ENCODE assay signal across 2 cellular contexts in the genomic region with DNA sequence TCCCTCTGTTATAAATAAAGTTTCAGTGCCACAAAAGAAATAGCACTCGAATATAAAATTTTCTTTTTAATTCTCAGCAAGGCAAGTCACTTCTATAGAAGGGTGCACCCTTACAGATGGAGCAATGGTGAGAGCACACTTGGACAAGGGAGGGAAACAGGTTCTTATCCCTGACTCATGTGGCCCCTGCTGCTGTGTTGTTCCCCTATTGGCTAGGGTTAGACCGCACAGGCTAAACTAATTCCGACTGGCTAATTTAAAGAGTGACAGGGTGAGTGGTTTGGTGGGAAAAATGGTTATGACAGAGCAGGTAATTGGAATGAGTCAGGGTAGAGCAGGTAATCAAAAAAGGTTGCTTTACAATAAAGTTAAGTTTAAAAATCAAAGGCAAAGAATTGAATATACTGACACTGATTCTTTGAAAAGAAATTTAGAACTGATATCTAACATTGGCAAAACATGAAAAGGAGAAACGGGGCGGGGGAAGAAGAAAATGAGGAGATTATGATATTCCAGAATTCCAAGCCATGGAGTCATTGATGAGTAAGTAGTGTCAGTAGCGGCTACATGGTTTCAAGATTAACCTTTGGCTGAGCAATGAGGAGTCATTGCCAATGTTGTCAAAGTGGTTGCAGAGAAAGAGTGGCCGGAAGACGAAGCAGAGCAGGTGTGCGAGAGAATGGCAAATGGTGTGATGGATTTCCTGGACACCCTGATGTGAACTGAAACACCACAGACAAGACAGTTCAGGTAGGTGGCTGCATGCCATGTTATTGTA.
A peak's percentile ranks its signal among the peaks of the same experiment; 100 is the strongest.
TF ChIP-seq lines count a peak whose summit lies in the region.

No MANE protein-coding gene starts in this region.

TF ChIP-seq in SK-N-SH, 30 proteins besides CTCF, POLR2A, EP300 and RAD21 (continued from another document):
- TF ChIP-seq, protein P1, sequence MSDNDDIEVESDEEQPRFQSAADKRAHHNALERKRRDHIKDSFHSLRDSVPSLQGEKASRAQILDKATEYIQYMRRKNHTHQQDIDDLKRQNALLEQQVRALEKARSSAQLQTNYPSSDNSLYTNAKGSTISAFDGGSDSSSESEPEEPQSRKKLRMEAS (IDR thresholded peaks at IDR 0.05; ENCODE audit: low read depth) = no peak
- peak; percentile 8; the same call in 1 of the 2 replicates for TF ChIP-seq TCF12 (IDR thresholded peaks at IDR 0.05)
- TF ChIP-seq RFX5 (IDR thresholded peaks at IDR 0.05; ENCODE audit: low read length) = no peak
- TF ChIP-seq CHD2 (IDR thresholded peaks at IDR 0.05; ENCODE audit: low read length, partially characterized antibody) = no peak
- no peak for TF ChIP-seq GABPA (IDR thresholded peaks at IDR 0.05; ENCODE audit: low read depth)
- TF ChIP-seq, protein P2, sequence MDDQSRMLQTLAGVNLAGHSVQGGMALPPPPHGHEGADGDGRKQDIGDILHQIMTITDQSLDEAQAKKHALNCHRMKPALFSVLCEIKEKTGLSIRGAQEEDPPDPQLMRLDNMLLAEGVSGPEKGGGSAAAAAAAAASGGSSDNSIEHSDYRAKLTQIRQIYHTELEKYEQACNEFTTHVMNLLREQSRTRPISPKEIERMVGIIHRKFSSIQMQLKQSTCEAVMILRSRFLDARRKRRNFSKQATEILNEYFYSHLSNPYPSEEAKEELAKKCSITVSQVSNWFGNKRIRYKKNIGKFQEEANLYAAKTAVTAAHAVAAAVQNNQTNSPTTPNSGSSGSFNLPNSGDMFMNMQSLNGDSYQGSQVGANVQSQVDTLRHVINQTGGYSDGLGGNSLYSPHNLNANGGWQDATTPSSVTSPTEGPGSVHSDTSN (IDR thresholded peaks at IDR 0.05) = 0 out of 2 replicates have a peak, but pooled peaks have one; percentile 20
- TF ChIP-seq, protein P3, sequence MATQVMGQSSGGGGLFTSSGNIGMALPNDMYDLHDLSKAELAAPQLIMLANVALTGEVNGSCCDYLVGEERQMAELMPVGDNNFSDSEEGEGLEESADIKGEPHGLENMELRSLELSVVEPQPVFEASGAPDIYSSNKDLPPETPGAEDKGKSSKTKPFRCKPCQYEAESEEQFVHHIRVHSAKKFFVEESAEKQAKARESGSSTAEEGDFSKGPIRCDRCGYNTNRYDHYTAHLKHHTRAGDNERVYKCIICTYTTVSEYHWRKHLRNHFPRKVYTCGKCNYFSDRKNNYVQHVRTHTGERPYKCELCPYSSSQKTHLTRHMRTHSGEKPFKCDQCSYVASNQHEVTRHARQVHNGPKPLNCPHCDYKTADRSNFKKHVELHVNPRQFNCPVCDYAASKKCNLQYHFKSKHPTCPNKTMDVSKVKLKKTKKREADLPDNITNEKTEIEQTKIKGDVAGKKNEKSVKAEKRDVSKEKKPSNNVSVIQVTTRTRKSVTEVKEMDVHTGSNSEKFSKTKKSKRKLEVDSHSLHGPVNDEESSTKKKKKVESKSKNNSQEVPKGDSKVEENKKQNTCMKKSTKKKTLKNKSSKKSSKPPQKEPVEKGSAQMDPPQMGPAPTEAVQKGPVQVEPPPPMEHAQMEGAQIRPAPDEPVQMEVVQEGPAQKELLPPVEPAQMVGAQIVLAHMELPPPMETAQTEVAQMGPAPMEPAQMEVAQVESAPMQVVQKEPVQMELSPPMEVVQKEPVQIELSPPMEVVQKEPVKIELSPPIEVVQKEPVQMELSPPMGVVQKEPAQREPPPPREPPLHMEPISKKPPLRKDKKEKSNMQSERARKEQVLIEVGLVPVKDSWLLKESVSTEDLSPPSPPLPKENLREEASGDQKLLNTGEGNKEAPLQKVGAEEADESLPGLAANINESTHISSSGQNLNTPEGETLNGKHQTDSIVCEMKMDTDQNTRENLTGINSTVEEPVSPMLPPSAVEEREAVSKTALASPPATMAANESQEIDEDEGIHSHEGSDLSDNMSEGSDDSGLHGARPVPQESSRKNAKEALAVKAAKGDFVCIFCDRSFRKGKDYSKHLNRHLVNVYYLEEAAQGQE (IDR thresholded peaks at IDR 0.05; ENCODE audit: low read depth, low read length) = no peak
- no peak for TF ChIP-seq RCOR1 (IDR thresholded peaks at IDR 0.05; ENCODE audit: low read length)
- 0 out of 2 replicates have a peak, but pooled peaks have one; percentile 8 for TF ChIP-seq RXRA (IDR thresholded peaks at IDR 0.05; ENCODE audit: borderline replicate concordance, low read depth)
- TF ChIP-seq GATA2 (CRISPR knock-in tag; IDR thresholded peaks at IDR 0.05) = no peak
- TF ChIP-seq MXI1 (IDR thresholded peaks at IDR 0.05; ENCODE audit: low read depth, low read length) = no peak
- TF ChIP-seq EZH2phosphoT487 (IDR thresholded peaks at IDR 0.05; ENCODE audit: borderline replicate concordance, low read depth) = no peak
- TF ChIP-seq, protein P4, sequence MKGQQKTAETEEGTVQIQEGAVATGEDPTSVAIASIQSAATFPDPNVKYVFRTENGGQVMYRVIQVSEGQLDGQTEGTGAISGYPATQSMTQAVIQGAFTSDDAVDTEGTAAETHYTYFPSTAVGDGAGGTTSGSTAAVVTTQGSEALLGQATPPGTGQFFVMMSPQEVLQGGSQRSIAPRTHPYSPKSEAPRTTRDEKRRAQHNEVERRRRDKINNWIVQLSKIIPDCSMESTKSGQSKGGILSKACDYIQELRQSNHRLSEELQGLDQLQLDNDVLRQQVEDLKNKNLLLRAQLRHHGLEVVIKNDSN (IDR thresholded peaks at IDR 0.05; ENCODE audit: borderline replicate concordance, low read depth) = no peak
- no peak for TF ChIP-seq MEF2A (IDR thresholded peaks at IDR 0.05; ENCODE audit: borderline replicate concordance, low read depth)
- no peak for TF ChIP-seq TAF1 (IDR thresholded peaks at IDR 0.05; ENCODE audit: borderline replicate concordance, low read depth, low read length)
- no peak for TF ChIP-seq SMC3 (IDR thresholded peaks at IDR 0.05; ENCODE audit: low read depth, low read length)
- peak; percentile 66; the same call in 1 of the 2 replicates for TF ChIP-seq FOSL2 (IDR thresholded peaks at IDR 0.05; ENCODE audit: borderline replicate concordance, low read depth)
- no peak for TF ChIP-seq NFIC (IDR thresholded peaks at IDR 0.05; ENCODE audit: borderline replicate concordance)
- no peak for TF ChIP-seq YY1 (IDR thresholded peaks at IDR 0.05; ENCODE audit: low read depth)
- no peak for TF ChIP-seq POLR2AphosphoS5 (IDR thresholded peaks at IDR 0.05; ENCODE audit: low read depth, low read length)
- no peak for TF ChIP-seq NRF1 (IDR thresholded peaks at IDR 0.05; ENCODE audit: low read depth, low read length)
TF ChIP-seq in SK-N-SH: peak in this region for 5.

TF ChIP-seq in SK-N-SH treated with all-trans-retinoic acid at 6 μM for 48 hours, 23 proteins besides CTCF, POLR2A, EP300 and RAD21 (continued from another document):
- TF ChIP-seq, protein P5, sequence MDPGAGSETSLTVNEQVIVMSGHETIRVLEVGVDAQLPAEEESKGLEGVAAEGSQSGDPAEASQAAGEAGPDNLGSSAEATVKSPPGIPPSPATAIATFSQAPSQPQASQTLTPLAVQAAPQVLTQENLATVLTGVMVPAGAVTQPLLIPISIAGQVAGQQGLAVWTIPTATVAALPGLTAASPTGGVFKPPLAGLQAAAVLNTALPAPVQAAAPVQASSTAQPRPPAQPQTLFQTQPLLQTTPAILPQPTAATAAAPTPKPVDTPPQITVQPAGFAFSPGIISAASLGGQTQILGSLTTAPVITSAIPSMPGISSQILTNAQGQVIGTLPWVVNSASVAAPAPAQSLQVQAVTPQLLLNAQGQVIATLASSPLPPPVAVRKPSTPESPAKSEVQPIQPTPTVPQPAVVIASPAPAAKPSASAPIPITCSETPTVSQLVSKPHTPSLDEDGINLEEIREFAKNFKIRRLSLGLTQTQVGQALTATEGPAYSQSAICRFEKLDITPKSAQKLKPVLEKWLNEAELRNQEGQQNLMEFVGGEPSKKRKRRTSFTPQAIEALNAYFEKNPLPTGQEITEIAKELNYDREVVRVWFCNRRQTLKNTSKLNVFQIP (CRISPR knock-in tag; IDR thresholded peaks at IDR 0.05; ENCODE audit: borderline replicate concordance, low read depth) = no peak
- no peak for TF ChIP-seq ARNTL (CRISPR knock-in tag; IDR thresholded peaks at IDR 0.05; ENCODE audit: borderline replicate concordance, low read depth)
- TF ChIP-seq TOX (CRISPR knock-in tag; IDR thresholded peaks at IDR 0.05; ENCODE audit: borderline replicate concordance) = no peak
- TF ChIP-seq OSR1 (CRISPR knock-in tag; IDR thresholded peaks at IDR 0.05) = no peak
- no peak for TF ChIP-seq RARB (CRISPR knock-in tag; IDR thresholded peaks at IDR 0.05)
- no peak for TF ChIP-seq ESRRG (CRISPR knock-in tag; IDR thresholded peaks at IDR 0.05)
- no peak for TF ChIP-seq ZFP3 (CRISPR knock-in tag; IDR thresholded peaks at IDR 0.05)
- no peak for TF ChIP-seq GLIS3 (CRISPR knock-in tag; IDR thresholded peaks at IDR 0.05)
- no peak for TF ChIP-seq ZNF70 (CRISPR knock-in tag; IDR thresholded peaks at IDR 0.05)
- TF ChIP-seq ZC3H10 (CRISPR knock-in tag; IDR thresholded peaks at IDR 0.05) = no peak
